ENCODE assay signal across 1 cellular context in the genomic region with DNA sequence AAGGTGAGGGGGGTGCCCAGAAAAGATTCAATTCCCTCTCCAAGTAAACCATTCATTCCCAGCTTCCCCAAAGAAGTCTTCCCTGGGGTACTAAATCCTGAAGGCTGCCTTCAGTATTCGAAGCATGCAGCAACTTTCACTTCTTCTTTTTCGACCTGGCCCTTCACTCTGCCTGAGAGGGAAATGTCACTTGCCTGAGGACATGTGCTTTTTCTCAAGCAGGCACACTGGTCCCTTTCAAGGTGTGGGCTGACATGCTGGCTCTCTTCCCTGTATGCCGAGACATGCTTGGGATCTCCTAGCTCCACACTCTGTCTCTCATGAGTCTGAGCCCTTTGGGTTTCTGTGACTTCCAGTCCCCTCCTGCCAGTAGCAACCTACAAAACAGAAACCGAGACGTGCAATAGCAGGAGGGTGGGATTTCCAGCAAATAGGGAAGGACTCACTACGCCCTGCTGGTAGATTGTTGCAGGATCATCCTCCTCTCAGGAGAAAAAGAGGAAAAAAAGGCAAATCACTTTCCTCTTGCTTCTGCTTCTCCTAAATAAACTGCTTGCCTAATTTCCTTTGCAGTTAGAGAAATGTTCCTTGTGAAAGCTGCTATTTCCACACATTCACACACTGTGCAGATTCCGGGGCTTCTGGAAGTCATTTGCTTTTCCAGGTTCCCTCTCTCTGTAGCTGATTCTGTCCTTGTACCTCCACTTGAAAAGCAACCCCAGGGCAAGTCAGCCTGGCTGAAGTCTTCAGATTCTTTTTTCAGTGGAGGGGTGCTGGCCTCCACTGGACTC.
TF ChIP-seq lines count a peak whose summit lies in the region.

No MANE protein-coding gene starts in this region.

TF ChIP-seq in H1, 55 proteins besides CTCF, POLR2A, EP300 and RAD21 (continued from another document):
- no peak for TF ChIP-seq CHD7 (IDR thresholded peaks at IDR 0.05; ENCODE audit: insufficient replicate concordance, low read length)
- TF ChIP-seq E2F6 (IDR thresholded peaks at IDR 0.05), result peak; percentile 63
